In genomic region chr12:23503544-23503943, GRCh38 we compare ENCODE assay signal across 24 cellular contexts.
DNase-seq lines count a peak whose midpoint lies in the region; ATAC-seq, FAIRE-seq and TF ChIP-seq lines count a peak whose summit lies in the region.
"Had no signal": no experiment of that assay in that cellular context is flagged by ENCODE, and none has a peak within 500 bp of the region (broad histone marks: within the 10 kb centered on the region; RNA-seq: fewer than 3 reads in every experiment).

No MANE protein-coding gene starts in this region.

- CTCF ChIA-PET in K562 (lab: Yijun Ruan, JAX; ENCODE audit: low intra/inter-chr PET ratio): no interaction called here
- CTCF ChIA-PET in CD4-positive, alpha-beta memory T cell (lab: Charles Lee; ENCODE audit: partially characterized antibody): no interaction called here

- H3F3A ChIP-seq in GM23338 (replicated peaks; ENCODE audit: low read depth): no peaks in the 10 kb centered on the region

- H3K4me2 ChIP-seq in GM23338 (no peak overlapping the region), K562 (ENCODE audit: insufficient read depth, low read length) (no peak overlapping the region), mesendoderm (ENCODE audit: low read length) (no peak overlapping the region)
- H3K4me2 ChIP-seq: BLaER1 had no signal

- H3K36me3 ChIP-seq in GM23338 (ENCODE audit: insufficient read depth) (no peaks in the 10 kb centered on the region), HUES48 (ENCODE audit: control insufficient read depth, insufficient read depth, low read length) (no peaks in the 10 kb centered on the region), K562 (ENCODE audit: control insufficient read depth, insufficient read depth, low read length) (peaks cover 20% of the 10 kb centered on the region; the same call in 2 of the 3 replicates), mesendoderm (ENCODE audit: control insufficient read depth, insufficient read depth, low read length) (no peaks in the 10 kb centered on the region)
- no peaks in the 10 kb centered on the region for H3K36me3 ChIP-seq in CD4-positive, alpha-beta memory T cell (ENCODE audit: insufficient read depth, low read length)
- H3K36me3 ChIP-seq: BLaER1, HAP-1 had no signal

- H4K20me1 ChIP-seq in GM23338 (replicated peaks; ENCODE audit: insufficient read depth) (no peaks in the 10 kb centered on the region), K562 (replicated peaks; ENCODE audit: control insufficient read depth, insufficient read depth, low read length) (no peaks in the 10 kb centered on the region)
- H4K20me1 ChIP-seq: BLaER1 had no signal

- no peaks in the 10 kb centered on the region for H3K79me1 ChIP-seq in mesendoderm (ENCODE audit: low read length)

- H3K27ac Mint-ChIP-seq in GM23338 (no peak overlapping the region), osteocyte (ENCODE audit: unreplicated experiment) (no peak overlapping the region)
- no peak overlapping the region for H3K27ac Mint-ChIP-seq in CD4-positive, alpha-beta memory T cell
- H3K27ac Mint-ChIP-seq in naive thymus-derived CD8-positive, alpha-beta T cell: no peak overlapping the region
- H3K27ac Mint-ChIP-seq: B cell; CD4-positive, CD25-positive, alpha-beta regulatory T cell; CD8-positive, alpha-beta memory T cell; HFFc6 had no signal

- H3K9me2 ChIP-seq in GM23338 (ENCODE audit: insufficient read depth): peaks cover 18% of the 10 kb centered on the region

- H2BK120ac ChIP-seq in mesendoderm (ENCODE audit: low read depth, low read length): peak overlapping the region; percentile 95

- peak overlapping the region; percentile 68 for H3K56ac ChIP-seq in mesendoderm (ENCODE audit: low read length)

- no peak overlapping the region for H2BK15ac ChIP-seq in mesendoderm (replicated peaks; ENCODE audit: low read depth)

- FAIRE-seq in K562 (lab: Jason Lieb, UNC): no peak
- FAIRE-seq: A204.1, D721Med, GM12878, GM18507 had no signal

- no peaks in the 10 kb centered on the region for H3K9me3 ChIP-seq in HUES48 (ENCODE audit: control insufficient read depth, insufficient read depth, low read length)
- no peaks in the 10 kb centered on the region; the same call in none of the 2 replicates for H3K9me3 ChIP-seq in K562 (replicated peaks; ENCODE audit: control insufficient read depth, insufficient read depth, low read depth, low read length)
- H3K9me3 ChIP-seq in CD4-positive, alpha-beta memory T cell (ENCODE audit: control insufficient read depth in 1 of 2, low read length in 2 of 2): no peaks in the 10 kb centered on the region
- H3K9me3 ChIP-seq: BLaER1, HAP-1 had no signal

- H3K79me2 ChIP-seq in GM23338 (replicated peaks; ENCODE audit: insufficient read depth) (no peaks in the 10 kb centered on the region), K562 (ENCODE audit: control insufficient read depth, insufficient read depth, low read length) (peaks cover 68% of the 10 kb centered on the region), mesendoderm (ENCODE audit: control insufficient read depth, insufficient read depth, low read length) (no peaks in the 10 kb centered on the region)

- H3K9me3 Mint-ChIP-seq in GM23338 (peaks cover 4% of the 10 kb centered on the region; the same call in 1 of the 3 replicates), osteocyte (ENCODE audit: unreplicated experiment) (peaks cover 5% of the 10 kb centered on the region)
- H3K9me3 Mint-ChIP-seq in CD4-positive, alpha-beta memory T cell: peaks cover 0 to 8% (median 4%) of the 10 kb centered on the region in 8 donors
- H3K9me3 Mint-ChIP-seq in naive thymus-derived CD8-positive, alpha-beta T cell: peaks cover 0 to 18% (median 5%) of the 10 kb centered on the region in 9 donors

- H3K4me3 ChIP-seq in GM23338 (no peak overlapping the region), HUES48 (ENCODE audit: low read depth, low read length) (no peak overlapping the region), K562 (no peak overlapping the region), mesendoderm (ENCODE audit: low read length) (no peak overlapping the region)
- no peak overlapping the region for H3K4me3 ChIP-seq in CD4-positive, alpha-beta memory T cell (ENCODE audit: low read length in 2 of 2)
- H3K4me3 ChIP-seq: BLaER1, GM12878, HAP-1 had no signal

- 53% methylated on average over 2 of the region's 2 CpGs for WGBS in K562 (ENCODE audit: insufficient coverage, low coverage, missing lambda C conversion rate)
- WGBS in mesendoderm (ENCODE audit: extremely low coverage, insufficient coverage, low lambda C conversion rate): no CpG with 5 or more reads among the region's 2 CpGs

- peaks cover 7% of the 10 kb centered on the region; the same call in 1 of the 3 replicates for H3K36me3 Mint-ChIP-seq in GM23338 (ENCODE audit: low read depth)
- H3K36me3 Mint-ChIP-seq in CD4-positive, alpha-beta memory T cell: no peaks in the 10 kb centered on the region
- H3K36me3 Mint-ChIP-seq in osteocyte (ENCODE audit: unreplicated experiment): no peaks in the 10 kb centered on the region
- H3K36me3 Mint-ChIP-seq in naive thymus-derived CD8-positive, alpha-beta T cell: no peaks in the 10 kb centered on the region
- H3K36me3 Mint-ChIP-seq: CD4-positive, CD25-positive, alpha-beta regulatory T cell; CD8-positive, alpha-beta memory T cell had no signal

- intact Hi-C loops in K562 (cut with micrococcal nuclease): loop anchor here (10.0 kb wide), 1 partner anchor 299 kb away; no protein-coding TSS in a partner anchor
- intact Hi-C loops in CD4-positive, alpha-beta memory T cell (cut with micrococcal nuclease): no loop called here

- H3K4me3 Mint-ChIP-seq in GM23338 (no peak overlapping the region), osteocyte (ENCODE audit: unreplicated experiment) (no peak overlapping the region)
- no peak overlapping the region for H3K4me3 Mint-ChIP-seq in CD4-positive, alpha-beta memory T cell
- H3K4me3 Mint-ChIP-seq in naive thymus-derived CD8-positive, alpha-beta T cell: no peak overlapping the region
- H3K4me3 Mint-ChIP-seq: B cell; CD8-positive, alpha-beta memory T cell; HFFc6 had no signal

- TF ChIP-seq CTCF in GM23338 (conservative IDR thresholded peaks at IDR 0.05; ENCODE audit: low read depth in 2 of 2) (no peak), K562 (IDR thresholded peaks at IDR 0.05 in 2 of 3, conservative IDR thresholded peaks at IDR 0.05 in 1 of 3; ENCODE audit: insufficient read depth in 2 of 3, low read depth in 1 of 3, low read length in 3 of 3) (no peak), osteocyte (IDR thresholded peaks at IDR 0.05) (no peak)

- peak overlapping the region; percentile 10 for H3K18ac ChIP-seq in mesendoderm (ENCODE audit: low read length)

- H4K8ac ChIP-seq in mesendoderm (ENCODE audit: low read depth, low read length): no peak overlapping the region

- H3K9me1 ChIP-seq in K562 (ENCODE audit: control insufficient read depth, insufficient read depth, low read length): no peaks in the 10 kb centered on the region

- no peak overlapping the region for H3K23ac ChIP-seq in mesendoderm (ENCODE audit: low read length)

- H2AFZ ChIP-seq in GM23338 (0 out of 2 replicates have a peak overlapping the region, but pooled peaks have one; percentile 30), K562 (ENCODE audit: low read depth, low read length) (no peak overlapping the region; the same call in none of the 2 replicates)

- in situ Hi-C loops in K562 (cut with MboI): no loop called here

- peak overlapping the region; percentile 97 for H2BK5ac ChIP-seq in mesendoderm (ENCODE audit: low read length)

- peak overlapping the region; percentile 55 for H3K4ac ChIP-seq in mesendoderm (ENCODE audit: low read depth, low read length)

- no peaks in the 10 kb centered on the region for H3K27me3 ChIP-seq in GM23338 (ENCODE audit: insufficient read depth)
- no peaks in the 10 kb centered on the region for H3K27me3 ChIP-seq in HUES48 (ENCODE audit: control insufficient read depth, insufficient read depth, low read length)
- H3K27me3 ChIP-seq in K562 (ENCODE audit: control insufficient read depth in 2 of 2, insufficient read depth in 2 of 2, low read length in 2 of 2): no peaks in the 10 kb centered on the region
- H3K27me3 ChIP-seq in mesendoderm (ENCODE audit: insufficient read depth, low read length, poor library complexity): no peaks in the 10 kb centered on the region
- H3K27me3 ChIP-seq in CD4-positive, alpha-beta memory T cell (ENCODE audit: insufficient read depth, low read length): no peaks in the 10 kb centered on the region
- H3K27me3 ChIP-seq: BLaER1 had no signal

- POLR2A ChIA-PET in K562 (lab: Yijun Ruan, JAX): interaction anchor here (0.6 to 1.8 kb wide), 3 partner anchors 8 to 264 kb away, joined by 3 to 6 read pairs (median 3); no protein-coding TSS in a partner anchor
- POLR2A ChIA-PET in CD4-positive, alpha-beta memory T cell (lab: Charles Lee; ENCODE audit: partially characterized antibody): no interaction called here
- POLR2A ChIA-PET in naive thymus-derived CD8-positive, alpha-beta T cell (lab: Charles Lee): no interaction called here

- H3K27me3 Mint-ChIP-seq in GM23338 (ENCODE audit: insufficient read depth, low read depth, poor library complexity) (no peaks in the 10 kb centered on the region), osteocyte (ENCODE audit: unreplicated experiment) (no peaks in the 10 kb centered on the region)
- no peaks in the 10 kb centered on the region for H3K27me3 Mint-ChIP-seq in CD4-positive, alpha-beta memory T cell
- no peaks in the 10 kb centered on the region for H3K27me3 Mint-ChIP-seq in naive thymus-derived CD8-positive, alpha-beta T cell
- H3K27me3 Mint-ChIP-seq: B cell; CD4-positive, CD25-positive, alpha-beta regulatory T cell; CD8-positive, alpha-beta memory T cell had no signal

- DNase-seq in GM23338 (ENCODE audit: low spot score): peak; percentile 5
- DNase-seq in K562 (ENCODE audit: extremely low read depth in 1 of 4, low spot score in 3 of 4): no peak
- peak; percentile 74 for DNase-seq in mesendoderm
- DNase-seq in HT-29 (ENCODE audit: low spot score): no peak
- DNase-seq in CD4-positive, alpha-beta memory T cell: no peak
- no peak for DNase-seq in osteocyte (ENCODE audit: extremely low spot score, unreplicated experiment)
- DNase-seq in naive thymus-derived CD8-positive, alpha-beta T cell: no peak
- DNase-seq: CD4-positive, CD25-positive, alpha-beta regulatory T cell; CD8-positive, alpha-beta memory T cell; DMS 273 treated with DMSO at 0.1 percent for 48 hours; DMS79; EL; GDM1; HFFc6 had no signal

- no peak overlapping the region for H4K5ac ChIP-seq in mesendoderm (ENCODE audit: low read length)

- peaks cover 26% of the 10 kb centered on the region for H3K4me1 Mint-ChIP-seq in GM23338
- H3K4me1 Mint-ChIP-seq in CD4-positive, alpha-beta memory T cell: no peaks in the 10 kb centered on the region
- no peaks in the 10 kb centered on the region for H3K4me1 Mint-ChIP-seq in osteocyte (ENCODE audit: unreplicated experiment)
- H3K4me1 Mint-ChIP-seq in naive thymus-derived CD8-positive, alpha-beta T cell: no peaks in the 10 kb centered on the region
- H3K4me1 Mint-ChIP-seq: B cell; CD4-positive, CD25-positive, alpha-beta regulatory T cell; CD8-positive, alpha-beta memory T cell had no signal

- ATAC-seq in GM23338: no peak; the same call in 1 of the 3 replicates
- ATAC-seq in K562: peak; percentile 41
- no peak for ATAC-seq in naive thymus-derived CD8-positive, alpha-beta T cell
- ATAC-seq: GM12878 had no signal

- no peak for TF ChIP-seq RAD21 in K562 (CRISPR knock-in tag; conservative IDR thresholded peaks at IDR 0.05 in 1 of 2, IDR thresholded peaks at IDR 0.05 in 1 of 2)

- no peak for TF ChIP-seq POLR2A in K562 (conservative IDR thresholded peaks at IDR 0.05)

- H3K27ac ChIP-seq in GM23338 (ENCODE audit: low read depth): no peak overlapping the region
- peak overlapping the region; percentile 43 for H3K27ac ChIP-seq in HUES48 (ENCODE audit: low read depth, low read length)
- no peak overlapping the region for H3K27ac ChIP-seq in K562 (ENCODE audit: extremely low read depth, low read depth, low read length)
- peak overlapping the region; percentile 75 for H3K27ac ChIP-seq in mesendoderm (ENCODE audit: low read depth, low read length)
- no peak overlapping the region for H3K27ac ChIP-seq in CD4-positive, alpha-beta memory T cell (ENCODE audit: low read depth, low read length)
- H3K27ac ChIP-seq: 22Rv1, BLaER1, C4-2B had no signal

- no peak overlapping the region for H3K9ac ChIP-seq in HUES48 (ENCODE audit: low read depth, low read length)
- H3K9ac ChIP-seq in K562 (ENCODE audit: insufficient read depth in 1 of 2, low read depth in 2 of 2, low read length in 2 of 2): no peak overlapping the region
- H3K9ac ChIP-seq in mesendoderm (ENCODE audit: low read length): no peak overlapping the region
- H3K9ac ChIP-seq: BLaER1 had no signal

- no peak overlapping the region for H2AK5ac ChIP-seq in mesendoderm (ENCODE audit: low read length)

- peaks cover 31% of the 10 kb centered on the region for H3K4me1 ChIP-seq in GM23338 (ENCODE audit: insufficient read depth)
- peaks cover 28% of the 10 kb centered on the region for H3K4me1 ChIP-seq in HUES48 (ENCODE audit: control insufficient read depth, insufficient read depth, low read length)
- H3K4me1 ChIP-seq in K562 (replicated peaks in 1 of 2; ENCODE audit: control insufficient read depth in 2 of 2, insufficient read depth in 2 of 2, low read length in 2 of 2): peaks cover 0 to 13% of the 10 kb centered on the region in 2 experiments; a peak in 3 of 5 replicates
- peaks cover 15% of the 10 kb centered on the region for H3K4me1 ChIP-seq in mesendoderm (ENCODE audit: control insufficient read depth, low read depth, low read length)
- H3K4me1 ChIP-seq in CD4-positive, alpha-beta memory T cell (ENCODE audit: insufficient read depth, low read length): no peaks in the 10 kb centered on the region
- H3K4me1 ChIP-seq: BLaER1, HAP-1 had no signal

- no TSS peak for BruUV-seq in K562 (replicated peaks; lab: Mats Ljungman, UMichigan)

- no peak for TF ChIP-seq EP300 in K562 (IDR thresholded peaks at IDR 0.05; ENCODE audit: low read length)

Comparison
In these comparisons a context has a peak if more than half of its experiments do, and no peak if none do; other contexts are left out.
1. DNase-seq: peak in GM23338 (single experiment) and mesendoderm (single experiment); none in K562 (0 of 4), HT-29 (single experiment), CD4-positive, alpha-beta memory T cell (0 of 5), osteocyte (single experiment) and naive thymus-derived CD8-positive, alpha-beta T cell (0 of 10).
2. H3K27ac ChIP-seq: peak in HUES48 (single experiment) and mesendoderm (single experiment); none in GM23338 (single experiment), K562 (single experiment) and CD4-positive, alpha-beta memory T cell (single experiment).